Comparison of ENCODE assay signal across 27 cellular contexts in genomic region chr7:58086461-58086860, GRCh38.
"Had no signal": no experiment of that assay in that cellular context is flagged by ENCODE, and none has a peak within 500 bp of the region (broad histone marks: within the 10 kb centered on the region; RNA-seq: fewer than 3 reads in every experiment).

No MANE protein-coding gene starts in this region.

- H3K4me1 ChIP-seq: adrenal gland, Peyer's patch had no signal

- FAIRE-seq: TTC549 had no signal

- ATAC-seq: activated CD8-positive, alpha-beta T cell treated with anti-CD3 and anti-CD28 coated beads for 36 hours; activated naive CD4-positive, alpha-beta T cell treated with anti-CD3 and anti-CD28 coated beads, Interleukin-2, amount 50 U/mL, for 72 hours; activated T-cell treated with anti-CD3 and anti-CD28 coated beads, Interleukin-2, amount 50 U/mL, for 72 hours; activated T-helper 17 cell treated with anti-CD3 and anti-CD28 coated beads, Interleukin-2, amount 50 U/mL, for 72 hours; PC-3 had no signal

- DNase-seq: activated CD4-positive, alpha-beta T cell treated with anti-CD3 and anti-CD28 coated beads, Interleukin-2, amount 10 ng/mL, durations not matched to agents 24 days and 14 days; activated CD4-positive, alpha-beta T cell treated with anti-CD3 and anti-CD28 coated beads, Interleukin-2, amount 50 U/mL, for 4 hours; activated CD8-positive, alpha-beta T cell treated with anti-CD3 and anti-CD28 coated beads for 36 hours; activated gamma-delta T cell treated with Interleukin-2 at 50 U/mL for 16 hours; activated naive CD4-positive, alpha-beta T cell treated with anti-CD3 and anti-CD28 coated beads for 36 hours; activated T-cell treated with anti-CD3 and anti-CD28 coated beads, Interleukin-2, amount 50 U/mL, for 1 hour; activated T-cell treated with anti-CD3 and anti-CD28 coated beads, Interleukin-2, amount 50 U/mL, for 72 hours; adrenal gland; brain microvascular endothelial cell; Kasumi-1; KG1; MG63; NCI-H1048; NCI-H1105 treated with DMSO at 0.1 percent for 48 hours; NCI-H1436; NCI-H1694; NCI-H1930; NCI-H345; NCI-H524 treated with DMSO at 0.1 percent for 48 hours; NCI-H748 treated with DMSO at 0.1 percent for 48 hours; NK-92 treated with Interleukin-12 subunit alpha and Interleukin-12 subunit beta, amount 100 ng/mL, for 24 hours; PC-3; RPMI8226 had no signal

- H3K27me3 ChIP-seq: adrenal gland, brain microvascular endothelial cell, MG63, Peyer's patch had no signal

- H3K9me3 ChIP-seq: MG63 had no signal

- H3K4me3 ChIP-seq: adrenal gland, MG63, Peyer's patch had no signal

- H3K36me3 ChIP-seq: adrenal gland, brain microvascular endothelial cell, MG63, Peyer's patch had no signal

- H3K27ac ChIP-seq: adrenal gland, brain microvascular endothelial cell, Peyer's patch had no signal
